11 cellular contexts compared by ENCODE assay signal in the genomic region with DNA sequence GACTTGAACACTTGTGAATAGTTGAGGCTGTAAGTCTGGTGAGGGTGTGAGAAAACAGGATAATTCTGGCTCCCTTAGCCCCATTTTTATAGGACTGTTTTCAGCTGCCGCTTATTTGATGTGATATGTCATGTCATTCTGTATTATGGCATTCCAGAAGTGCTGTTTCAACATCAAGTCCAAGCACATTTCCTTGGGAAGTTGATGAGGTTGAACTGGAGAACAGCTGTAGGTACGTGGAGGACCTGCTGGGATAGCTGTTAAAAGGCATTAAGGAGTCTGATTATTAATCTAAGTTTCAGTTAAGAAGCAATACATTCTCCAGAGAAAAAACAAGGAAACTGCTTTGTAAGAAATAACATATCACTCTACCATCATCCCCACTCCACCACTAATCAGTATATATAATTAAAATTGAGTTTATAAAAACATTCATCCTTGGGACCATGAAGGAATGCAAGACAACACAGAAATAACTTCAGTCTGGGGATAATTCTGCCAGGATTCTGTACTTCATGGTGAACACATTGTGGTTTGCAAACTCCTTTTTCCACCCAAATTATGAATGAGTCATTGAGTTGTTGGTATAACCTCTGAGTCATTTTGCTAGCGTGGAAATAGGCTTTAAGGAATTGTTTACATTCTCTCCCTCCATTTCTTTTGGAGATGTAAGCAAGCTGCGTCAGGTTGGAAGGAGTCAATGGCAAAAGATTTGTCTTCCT. TPM values are rescaled to one million over a fixed set of nuclear protein-coding genes. Genes with fewer than 3 reads are reported as not detected.
DNase-seq lines count a peak whose midpoint lies in the region; ATAC-seq, FAIRE-seq and TF ChIP-seq lines count a peak whose summit lies in the region.
"Had no signal": no experiment of that assay in that cellular context is flagged by ENCODE, and none has a peak within 500 bp of the region (broad histone marks: within the 10 kb centered on the region; RNA-seq: fewer than 3 reads in every experiment).

No MANE protein-coding gene starts in this region.

- no peak for TF ChIP-seq CTCF in RWPE1 (conservative IDR thresholded peaks at IDR 0.05; ENCODE audit: low read depth)
- no peak for TF ChIP-seq CTCF in heart right ventricle (IDR thresholded peaks at IDR 0.05)

- H3K36me3 ChIP-seq in HAP-1 (replicated peaks) (no peaks in the 10 kb centered on the region), heart right ventricle (no peaks in the 10 kb centered on the region)

- in situ Hi-C loops in HAP-1 (cut with MboI; ENCODE audit: low sequenced_read_pairs) = no loop called here

- no peak overlapping the region for H3K4me3 ChIP-seq in HAP-1
- no peak overlapping the region for H3K4me3 ChIP-seq in heart right ventricle

- H3K9me3 ChIP-seq in HAP-1 (no peaks in the 10 kb centered on the region), heart right ventricle (no peaks in the 10 kb centered on the region)

- intact Hi-C loops in heart right ventricle (cut with DNase I) = no loop called here

- POLR2A ChIA-PET in RWPE1 (lab: Yijun Ruan, JAX; ENCODE audit: low non-redundant PET) = no interaction called here

- ATAC-seq in heart right ventricle = no peak

- peak; percentile 34 for DNase-seq in NCI-H82 (lab: John Stamatoyannopoulos, UW)
- no peak for DNase-seq in NCI-H82 treated with DMSO at 0.1 percent for 48 hours (lab: John Stamatoyannopoulos, UW; ENCODE audit: unreplicated experiment)
- peak; percentile 50 for DNase-seq in RWPE1 (ENCODE audit: low spot score)
- DNase-seq in fibroblast of peridontal ligament (ENCODE audit: extremely low read depth) = peak; percentile 35
- DNase-seq in urothelium cell line (ENCODE audit: low spot score) = peak; percentile 39
- DNase-seq in frontal cortex (ENCODE audit: low spot score in 2 of 2) = no peak
- no peak for DNase-seq in HAP-1 (ENCODE audit: low spot score in 2 of 2)
- DNase-seq in heart right ventricle = no peak
- DNase-seq: SHP77 had no signal

- H3K27ac ChIP-seq in RWPE1 (no peak overlapping the region), heart right ventricle (no peak overlapping the region)

- peaks cover 4% of the 10 kb centered on the region; the same call in 1 of the 2 replicates for H3K27me3 ChIP-seq in HAP-1 (ENCODE audit: low read depth)
- no peaks in the 10 kb centered on the region for H3K27me3 ChIP-seq in heart right ventricle

- WGBS in heart right ventricle, 2 donors = 60 to 74% methylated on average over 4 of the region's 4 CpGs

- FAIRE-seq in urothelium cell line (lab: Jason Lieb, UNC) (no peak), frontal cortex (lab: Jason Lieb, UNC) (no peak)
- FAIRE-seq: A204.1 had no signal

- CTCF ChIA-PET in RWPE1 (lab: Yijun Ruan, JAX) = no interaction called here

- H3K4me1 ChIP-seq in HAP-1 (no peaks in the 10 kb centered on the region), heart right ventricle (no peaks in the 10 kb centered on the region)

RNA-seq across cellular contexts. Expression of a gene that starts 39.9 kb away (rescaled TPM):
- total RNA-seq in frontal cortex = 1.2 TPM
- total RNA-seq in heart right ventricle = under 1 TPM in 2 of 10 donors, not detected in 8; 0.17 to 0.32 TPM
- polyA plus RNA-seq in heart right ventricle = not detected
- total RNA-seq: dermis microvascular lymphatic vessel endothelial cell had no signal

Comparison
In these comparisons a context has a peak if more than half of its experiments do, and no peak if none do; other contexts are left out.
1. DNase-seq: peak in NCI-H82 (single experiment), RWPE1 (single experiment), fibroblast of peridontal ligament (single experiment) and urothelium cell line (single experiment); none in NCI-H82 treated with DMSO at 0.1 percent for 48 hours (single experiment), frontal cortex (0 of 2), HAP-1 (0 of 2) and heart right ventricle (0 of 2).